In genomic region chr1:39230261-39231190, GRCh38 we compare ENCODE assay signal across 10 cellular contexts. TPM values are rescaled to one million over a fixed set of nuclear protein-coding genes. Genes with fewer than 3 reads are reported as not detected.
DNase-seq lines count a peak whose midpoint lies in the region; ATAC-seq and TF ChIP-seq lines count a peak whose summit lies in the region.
"Had no signal": no experiment of that assay in that cellular context is flagged by ENCODE, and none has a peak within 500 bp of the region (broad histone marks: within the 10 kb centered on the region; RNA-seq: fewer than 3 reads in every experiment).

No MANE protein-coding gene starts in this region.

- intact Hi-C loops in left ventricle myocardium superior (cut with micrococcal nuclease) (no loop called here), ovary (cut with DNase I) (no loop called here)

- no peaks in the 10 kb centered on the region for H3K27me3 Mint-ChIP-seq in activated CD4-positive, alpha-beta memory T cell treated with anti-CD3 and anti-CD28 coated beads, Interleukin-2, amount 10 ng/mL, durations not matched to agents 7 days and 5 days

- TF ChIP-seq EP300 in ovary (IDR thresholded peaks at IDR 0.05): no peak

- H3K4me3 ChIP-seq in ovary: no peak overlapping the region
- H3K4me3 ChIP-seq: gastrocnemius medialis had no signal

- H3K9me3 Mint-ChIP-seq in activated CD4-positive, alpha-beta memory T cell treated with anti-CD3 and anti-CD28 coated beads, Interleukin-2, amount 10 ng/mL, durations not matched to agents 7 days and 5 days: no peaks in the 10 kb centered on the region

- TF ChIP-seq POLR2A in ovary (IDR thresholded peaks at IDR 0.05): no peak

- no peaks in the 10 kb centered on the region for H3K9me3 ChIP-seq in ovary
- H3K9me3 ChIP-seq: gastrocnemius medialis had no signal

- H3K4me1 ChIP-seq in ovary (ENCODE audit: insufficient read depth): peaks cover 8% of the 10 kb centered on the region

- ATAC-seq in GM18909 (IDR thresholded peaks at IDR 0.05; ENCODE audit: poor library complexity, unreplicated experiment): peak; percentile 75
- ATAC-seq in HG03342 (IDR thresholded peaks at IDR 0.05; ENCODE audit: unreplicated experiment): peak; percentile 77
- peak; percentile 57 for ATAC-seq in left ventricle myocardium superior

- no peak for TF ChIP-seq CTCF in ovary (IDR thresholded peaks at IDR 0.05)

- H3K4me3 Mint-ChIP-seq in activated CD4-positive, alpha-beta memory T cell treated with anti-CD3 and anti-CD28 coated beads, Interleukin-2, amount 10 ng/mL, durations not matched to agents 7 days and 5 days: no peak overlapping the region

- POLR2A ChIA-PET in activated CD4-positive, alpha-beta memory T cell treated with anti-CD3 and anti-CD28 coated beads, Interleukin-2, amount 10 ng/mL, durations not matched to agents 7 days and 5 days (lab: Charles Lee): interaction anchor here (0.8 to 2.4 kb wide), 7 partner anchors 15 to 39 kb away, joined by 3 to 10 read pairs (median 5); partner anchors contain the start of gene MACF1

- peaks cover 57% of the 10 kb centered on the region for H3K36me3 Mint-ChIP-seq in activated CD4-positive, alpha-beta memory T cell treated with anti-CD3 and anti-CD28 coated beads, Interleukin-2, amount 10 ng/mL, durations not matched to agents 7 days and 5 days (ENCODE audit: low read depth)

- WGBS in ovary, 3 donors: 62 to 63% (median 63%) methylated on average over 9 of the region's 9 CpGs

- H3K27me3 ChIP-seq in ovary: no peaks in the 10 kb centered on the region
- H3K27me3 ChIP-seq: gastrocnemius medialis had no signal

- peak overlapping the region in 1 of 2 donors; percentile 9 for H3K27ac ChIP-seq in ovary
- H3K27ac ChIP-seq: KMS-11 had no signal

- CTCF ChIA-PET in activated CD4-positive, alpha-beta memory T cell treated with anti-CD3 and anti-CD28 coated beads, Interleukin-2, amount 10 ng/mL, durations not matched to agents 7 days and 5 days (lab: Charles Lee): interaction anchor here (1.3 to 3.2 kb wide), 2 partner anchors 38 to 47 kb away, joined by 4 to 20 read pairs; no protein-coding TSS in a partner anchor

- H3K36me3 ChIP-seq in ovary: no peaks in the 10 kb centered on the region

- peaks cover 49% of the 10 kb centered on the region for H3K4me1 Mint-ChIP-seq in activated CD4-positive, alpha-beta memory T cell treated with anti-CD3 and anti-CD28 coated beads, Interleukin-2, amount 10 ng/mL, durations not matched to agents 7 days and 5 days

- peak overlapping the region; percentile 66 for H3K27ac Mint-ChIP-seq in activated CD4-positive, alpha-beta memory T cell treated with anti-CD3 and anti-CD28 coated beads, Interleukin-2, amount 10 ng/mL, durations not matched to agents 7 days and 5 days

- peak; percentile 31 for DNase-seq in activated CD4-positive, alpha-beta memory T cell treated with anti-CD3 and anti-CD28 coated beads, Interleukin-2, amount 10 ng/mL, durations not matched to agents 7 days and 5 days
- DNase-seq in left ventricle myocardium superior (no peak), NCI-H1694 (lab: John Stamatoyannopoulos, UW) (no peak), cortex of kidney (lab: John Stamatoyannopoulos, UW) (no peak), ovary (no peak)
- peak; percentile 30 for DNase-seq in stimulated activated CD4-positive, alpha-beta T cell treated with anti-CD3 and anti-CD28 coated beads, Interleukin-15, amount 100 ng/mL, for 24 hours
- DNase-seq: gastrocnemius medialis had no signal

RNA-seq across cellular contexts. Expression of gene MACF1, which starts 26.0 kb away (rescaled TPM):
- total RNA-seq in activated CD4-positive, alpha-beta memory T cell treated with anti-CD3 and anti-CD28 coated beads, Interleukin-2, amount 10 ng/mL, durations not matched to agents 7 days and 5 days: 100 to 1,000 TPM; 345 to 381 TPM
- total RNA-seq in left ventricle myocardium superior: 239 TPM
- 100 to 1,000 TPM; 212 to 331 (median 269) TPM for total RNA-seq in ovary
- 100 to 1,000 TPM in 1 of 2 donors, 10 to 100 TPM in 1; 93.6 to 198 TPM for polyA plus RNA-seq in ovary

Comparison
In these comparisons a context has a peak if more than half of its experiments do, and no peak if none do; other contexts are left out.
1. DNase-seq: peak in activated CD4-positive, alpha-beta memory T cell treated with anti-CD3 and anti-CD28 coated beads, Interleukin-2, amount 10 ng/mL, durations not matched to agents 7 days and 5 days (single experiment) and stimulated activated CD4-positive, alpha-beta T cell treated with anti-CD3 and anti-CD28 coated beads, Interleukin-15, amount 100 ng/mL, for 24 hours (single experiment); none in left ventricle myocardium superior (single experiment), NCI-H1694 (single experiment), cortex of kidney (single experiment) and ovary (0 of 5).
2. Peak in every context shown above with its lines, with median percentiles within 50 percentile points of each other: ATAC-seq.